Comparison of ENCODE assay signal across 9 cellular contexts in the genomic region with DNA sequence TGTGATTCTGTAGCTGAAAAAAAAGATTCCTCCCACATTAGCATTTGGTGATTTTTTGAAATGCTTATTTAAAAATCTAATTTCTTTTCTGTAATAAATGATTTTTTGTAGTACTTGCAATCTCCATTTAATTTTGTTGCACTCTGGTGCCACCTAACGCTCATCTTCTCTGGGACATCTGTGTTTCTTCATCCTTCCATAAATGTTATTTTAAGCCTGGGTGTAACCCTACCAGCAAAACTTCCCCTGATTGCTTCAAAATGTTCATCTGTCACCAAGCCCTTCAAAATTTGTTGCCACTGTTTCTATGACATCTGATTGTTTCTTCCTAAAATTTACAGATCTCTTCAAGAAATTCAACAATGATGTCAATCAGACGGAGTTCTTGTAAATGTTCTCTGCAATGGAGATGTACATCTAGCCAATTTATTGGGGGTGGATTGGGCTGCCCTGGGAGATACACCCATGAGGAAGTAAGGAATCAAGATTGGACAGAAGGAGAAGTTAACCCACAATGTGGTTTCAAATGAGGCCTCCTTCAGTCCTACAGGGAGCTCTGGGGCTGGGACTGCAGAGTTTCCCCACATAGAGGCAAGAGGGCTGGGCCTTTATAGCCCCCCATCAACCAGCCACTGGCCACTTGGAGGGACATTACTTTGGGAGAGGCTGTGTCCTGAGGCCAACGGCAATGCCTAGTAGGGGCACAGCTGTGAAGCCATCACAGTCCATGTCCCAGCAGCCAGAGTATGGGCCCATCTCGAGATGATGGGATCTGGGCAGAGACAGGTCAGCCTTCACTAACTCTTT. TPM values are rescaled to one million over a fixed set of nuclear protein-coding genes. Genes with fewer than 3 reads are reported as not detected.
DNase-seq lines count a peak whose midpoint lies in the region; ATAC-seq and TF ChIP-seq lines count a peak whose summit lies in the region.
"Had no signal": no experiment of that assay in that cellular context is flagged by ENCODE, and none has a peak within 500 bp of the region (broad histone marks: within the 10 kb centered on the region; RNA-seq: fewer than 3 reads in every experiment).

No MANE protein-coding gene starts in this region.

- H3K27me3 Mint-ChIP-seq in activated T-cell treated with anti-CD3 and anti-CD28 coated beads, Interleukin-2, amount 50 U/mL, for 24 hours = peaks cover 11% of the 10 kb centered on the region
- H3K27me3 Mint-ChIP-seq in naive thymus-derived CD8-positive, alpha-beta T cell = peaks cover 4 to 24% (median 7%) of the 10 kb centered on the region in 5 donors

- ATAC-seq in right lobe of liver (peak; percentile 32 to 72 (median 60)), HG02642 (IDR thresholded peaks at IDR 0.05; ENCODE audit: poor library complexity, unreplicated experiment) (no peak), GM21619 (IDR thresholded peaks at IDR 0.05; ENCODE audit: unreplicated experiment) (no peak)
- ATAC-seq in naive thymus-derived CD8-positive, alpha-beta T cell = no peak

- peak; percentile 69 for TF ChIP-seq CTCF in LNCaP clone FGC (IDR thresholded peaks at IDR 0.05; ENCODE audit: control insufficient read depth, extremely low read depth, insufficient read depth)
- peak in 5 of 6 experiments; percentile 24 to 50 (median 30) for TF ChIP-seq CTCF in adrenal gland (IDR thresholded peaks at IDR 0.05)
- peak; percentile 29 to 51 (median 46) for TF ChIP-seq CTCF in right lobe of liver (IDR thresholded peaks at IDR 0.05)

- H3K36me3 ChIP-seq in adrenal gland (replicated peaks in 1 of 2) (no peaks in the 10 kb centered on the region), right lobe of liver (no peaks in the 10 kb centered on the region)

- H3K9me3 Mint-ChIP-seq in activated T-cell treated with anti-CD3 and anti-CD28 coated beads, Interleukin-2, amount 50 U/mL, for 24 hours = no peaks in the 10 kb centered on the region
- H3K9me3 Mint-ChIP-seq in naive thymus-derived CD8-positive, alpha-beta T cell = no peaks in the 10 kb centered on the region
- H3K9me3 Mint-ChIP-seq: T-helper 1 cell treated with Interleukin-12 subunit alpha and Interleukin-12 subunit beta and Interleukin-4 antibody, amounts not matched to agents 30 μg/mL and 1 μg/mL, for 36 hours had no signal

- POLR2A ChIA-PET in naive thymus-derived CD8-positive, alpha-beta T cell (lab: Charles Lee) = no interaction called here

- no peaks in the 10 kb centered on the region for H3K4me1 Mint-ChIP-seq in activated T-cell treated with anti-CD3 and anti-CD28 coated beads, Interleukin-2, amount 50 U/mL, for 24 hours (ENCODE audit: low read depth)
- no peaks in the 10 kb centered on the region for H3K4me1 Mint-ChIP-seq in naive thymus-derived CD8-positive, alpha-beta T cell

- DNase-seq in ELR (ENCODE audit: low read depth) (peak; percentile 54), LNCaP clone FGC (ENCODE audit: low read depth) (peak; percentile 21), adrenal gland (peak in 1 of 7 donors; percentile 27), right lobe of liver (no peak)
- no peak for DNase-seq in activated T-cell treated with anti-CD3 and anti-CD28 coated beads, Interleukin-2, amount 50 U/mL, for 24 hours
- no peak for DNase-seq in naive thymus-derived CD8-positive, alpha-beta T cell

- H3K4me1 ChIP-seq in adrenal gland (replicated peaks in 1 of 2) (no peaks in the 10 kb centered on the region), right lobe of liver (peaks cover 0 to 10% (median 0%) of the 10 kb centered on the region in 4 donors)

- intact Hi-C loops in adrenal gland (cut with DNase I) = no loop called here
- intact Hi-C loops in right lobe of liver (cut with DNase I) = no loop called here

- TF ChIP-seq POLR2A in adrenal gland (IDR thresholded peaks at IDR 0.05) = no peak
- no peak for TF ChIP-seq POLR2A in right lobe of liver (IDR thresholded peaks at IDR 0.05)

- no peaks in the 10 kb centered on the region for H3K9me3 ChIP-seq in adrenal gland (replicated peaks in 1 of 3)
- no peaks in the 10 kb centered on the region for H3K9me3 ChIP-seq in right lobe of liver

- WGBS in adrenal gland, 4 donors = 57 to 64% (median 59%) methylated on average over 4 of the region's 4 CpGs
- 53% methylated on average over 3 of the region's 4 CpGs for WGBS in right lobe of liver (ENCODE audit: insufficient coverage, low coverage, low lambda C conversion rate, missing lambda C conversion rate)

- H3K27ac ChIP-seq in adrenal gland (no peak overlapping the region), right lobe of liver (no peak overlapping the region)

- no peak overlapping the region for H3K4me3 ChIP-seq in LNCaP clone FGC (ENCODE audit: low read depth, low read length)
- H3K4me3 ChIP-seq in adrenal gland = no peak overlapping the region
- H3K4me3 ChIP-seq in right lobe of liver = no peak overlapping the region

- no peaks in the 10 kb centered on the region for H3K27me3 ChIP-seq in adrenal gland
- H3K27me3 ChIP-seq in right lobe of liver = no peaks in the 10 kb centered on the region

- H3K36me3 Mint-ChIP-seq in activated T-cell treated with anti-CD3 and anti-CD28 coated beads, Interleukin-2, amount 50 U/mL, for 24 hours (ENCODE audit: low read depth) = no peaks in the 10 kb centered on the region
- H3K36me3 Mint-ChIP-seq in naive thymus-derived CD8-positive, alpha-beta T cell = no peaks in the 10 kb centered on the region

- H3K27ac Mint-ChIP-seq in activated T-cell treated with anti-CD3 and anti-CD28 coated beads, Interleukin-2, amount 50 U/mL, for 24 hours = no peak overlapping the region
- no peak overlapping the region for H3K27ac Mint-ChIP-seq in naive thymus-derived CD8-positive, alpha-beta T cell
- H3K27ac Mint-ChIP-seq: T-helper 1 cell treated with Interleukin-12 subunit alpha and Interleukin-12 subunit beta and Interleukin-4 antibody, amounts not matched to agents 30 μg/mL and 1 μg/mL, for 36 hours had no signal

- no peak overlapping the region for H3K4me3 Mint-ChIP-seq in activated T-cell treated with anti-CD3 and anti-CD28 coated beads, Interleukin-2, amount 50 U/mL, for 24 hours
- no peak overlapping the region for H3K4me3 Mint-ChIP-seq in naive thymus-derived CD8-positive, alpha-beta T cell
- H3K4me3 Mint-ChIP-seq: T-helper 1 cell treated with Interleukin-12 subunit alpha and Interleukin-12 subunit beta and Interleukin-4 antibody, amounts not matched to agents 30 μg/mL and 1 μg/mL, for 36 hours had no signal

RNA-seq across cellular contexts. Expression of a gene that starts 23.3 kb away (rescaled TPM):
- total RNA-seq in adrenal gland = 10 to 100 TPM in 2 of 8 donors, 1 to 10 TPM in 6; 4.5 to 20.1 (median 6.4) TPM
- 1 to 10 TPM; 1.2 to 2.4 (median 1.5) TPM for polyA plus RNA-seq in adrenal gland
- total RNA-seq in right lobe of liver = 1 to 10 TPM; 1.2 to 5.9 (median 3.5) TPM
- total RNA-seq in naive thymus-derived CD8-positive, alpha-beta T cell = under 1 TPM; 0.62 to 0.80 TPM
- polyA plus RNA-seq in naive thymus-derived CD8-positive, alpha-beta T cell = 1 to 10 TPM in 1 of 3 donors, under 1 TPM in 2; 0.08 to 2.1 (median 0.58) TPM

Comparison
In these comparisons a context has a peak if more than half of its experiments do, and no peak if none do; other contexts are left out.
1. DNase-seq: peak in ELR (single experiment) and LNCaP clone FGC (single experiment); none in right lobe of liver (0 of 3), activated T-cell treated with anti-CD3 and anti-CD28 coated beads, Interleukin-2, amount 50 U/mL, for 24 hours (single experiment) and naive thymus-derived CD8-positive, alpha-beta T cell (0 of 10).
2. ATAC-seq: peak in right lobe of liver (4 of 4); none in HG02642 (single experiment), naive thymus-derived CD8-positive, alpha-beta T cell (0 of 2) and GM21619 (single experiment).
3. Peak in every context shown above with its lines, with median percentiles within 50 percentile points of each other: CTCF ChIP-seq.